In genomic region chr19:50376166-50377050, GRCh38 we compare ENCODE assay signal across 7 cellular contexts. TPM values are rescaled to one million over a fixed set of nuclear protein-coding genes. Genes with fewer than 3 reads are reported as not detected.
DNase-seq lines count a peak whose midpoint lies in the region; ATAC-seq, FAIRE-seq and TF ChIP-seq lines count a peak whose summit lies in the region.

Gene NR1H2, plus strand, starts transcription at chr19:50376457. Its CDS starts 1,149 bp downstream, at chr19:50377606.

- TF ChIP-seq CTCF in body of pancreas (IDR thresholded peaks at IDR 0.05) (no peak), sigmoid colon (IDR thresholded peaks at IDR 0.05) (no peak)

- H3K4me1 ChIP-seq in body of pancreas (peaks cover 4% of the 10 kb centered on the region), sigmoid colon (peaks cover 0 to 17% (median 9%) of the 10 kb centered on the region in 4 donors)

- H3K27me3 ChIP-seq in body of pancreas (no peaks in the 10 kb centered on the region), sigmoid colon (no peaks in the 10 kb centered on the region)

- H3K27ac ChIP-seq in body of pancreas (peak within 1 kb of the TSS; percentile 57 to 99 (median 96)), sigmoid colon (peak within 1 kb of the TSS; percentile 92 to 100 (median 99))

- TF ChIP-seq POLR2A in body of pancreas (IDR thresholded peaks at IDR 0.05) (peak; percentile 19 to 89 (median 76)), sigmoid colon (IDR thresholded peaks at IDR 0.05) (peak; percentile 82 to 85)

- ATAC-seq in GM18517 (IDR thresholded peaks at IDR 0.05; ENCODE audit: unreplicated experiment) (peak; percentile 87), HG03045 (IDR thresholded peaks at IDR 0.05; ENCODE audit: unreplicated experiment) (peak; percentile 76), body of pancreas (peak; percentile 96)

- peak; percentile 29 for FAIRE-seq in TTC549 (lab: Jason Lieb, UNC)

- TF ChIP-seq EP300 in sigmoid colon (IDR thresholded peaks at IDR 0.05) = peak in 1 of 4 donors; percentile 70

- WGBS in body of pancreas, 2 donors = 1 to 2% methylated on average over 40 to 52 of the region's 67 CpGs
- WGBS in sigmoid colon, 2 donors = 1 to 2% methylated on average over 67 of the region's 67 CpGs

- peak; percentile 68 for DNase-seq in NCI-H2107 treated with DMSO at 0.1 percent for 48 hours (lab: John Stamatoyannopoulos, UW; ENCODE audit: unreplicated experiment)
- DNase-seq in body of pancreas = peak; percentile 95 to 97 (median 96)
- peak; percentile 91 for DNase-seq in iPS DF 4.7 (ENCODE audit: extremely low read depth, low spot score)
- DNase-seq in sigmoid colon = peak; percentile 98

- peak within 1 kb of the TSS; percentile 79 to 94 for H3K4me3 ChIP-seq in body of pancreas
- peak within 1 kb of the TSS; percentile 65 to 99 (median 93) for H3K4me3 ChIP-seq in sigmoid colon

- H3K9me3 ChIP-seq in body of pancreas (no peaks in the 10 kb centered on the region), sigmoid colon (no peaks in the 10 kb centered on the region)

- intact Hi-C loops in body of pancreas (cut with DNase I) = no loop called here
- intact Hi-C loops in sigmoid colon (cut with DNase I) = loop anchor here (2.0 to 5.0 kb wide), 2 partner anchors 100 to 426 kb away; partner anchors contain the start of genes EMC10 and GARIN5A

- H3K36me3 ChIP-seq in body of pancreas (replicated peaks in 1 of 2; ENCODE audit: insufficient read depth in 1 of 2, low read depth in 2 of 2) (peaks cover 0 to 16% of the 10 kb centered on the region in 2 donors), sigmoid colon (peaks cover 27 to 42% (median 41%) of the 10 kb centered on the region in 4 donors)

RNA-seq across cellular contexts. Expression of gene NR1H2, which starts in this region (rescaled TPM):
- total RNA-seq in body of pancreas = 10 to 100 TPM; 43.2 to 50.1 TPM
- 100 to 1,000 TPM in 3 of 4 donors, 10 to 100 TPM in 1; 92.5 to 143 (median 109) TPM for total RNA-seq in sigmoid colon
- polyA plus RNA-seq in sigmoid colon = 10 to 100 TPM; 58.9 to 72.8 (median 65.4) TPM

Comparison
In these comparisons a context has a peak if more than half of its experiments do, and no peak if none do; other contexts are left out.
1. Peak in every context shown above with its lines: DNase-seq, ATAC-seq, H3K4me3 ChIP-seq and H3K27ac ChIP-seq.